In genomic region chr4:70624226-70624793, GRCh38 we compare ENCODE assay signal across 24 cellular contexts. TPM values are rescaled to one million over a fixed set of nuclear protein-coding genes. Genes with fewer than 3 reads are reported as not detected.
DNase-seq lines count a peak whose midpoint lies in the region; ATAC-seq lines count a peak whose summit lies in the region.
"Had no signal": no experiment of that assay in that cellular context is flagged by ENCODE, and none has a peak within 500 bp of the region (broad histone marks: within the 10 kb centered on the region; RNA-seq: fewer than 3 reads in every experiment).

No MANE protein-coding gene starts in this region.

- H3K9ac ChIP-seq in endocrine pancreas (ENCODE audit: control insufficient read depth, insufficient read depth, low read length): no peak overlapping the region

- H3K9me3 Mint-ChIP-seq in activated CD4-positive, alpha-beta T cell treated with anti-CD3 and anti-CD28 coated beads for 36 hours (ENCODE audit: low read depth): no peaks in the 10 kb centered on the region
- H3K9me3 Mint-ChIP-seq: T-cell had no signal

- H3K4me3 ChIP-seq in endocrine pancreas (ENCODE audit: control insufficient read depth, insufficient read depth, low read length): peak overlapping the region; percentile 3
- H3K4me3 ChIP-seq: SJSA1, suprapubic skin had no signal

- no peaks in the 10 kb centered on the region for H3K36me3 ChIP-seq in endocrine pancreas (ENCODE audit: control insufficient read depth, insufficient read depth, low read length)
- H3K36me3 ChIP-seq: SJSA1, suprapubic skin had no signal

- CTCF ChIA-PET in activated CD4-positive, alpha-beta T cell treated with anti-CD3 and anti-CD28 coated beads for 36 hours (lab: Charles Lee): interaction anchor here (0.6 to 1.3 kb wide), 2 partner anchors 23 to 104 kb away, joined by 3 to 4 read pairs; no protein-coding TSS in a partner anchor

- in situ Hi-C loops in KBM-7 (cut with MboI; ENCODE audit: low pct_unique_long_range_greater_than_20kb, low sequenced_read_pairs): loop anchor here (25.0 kb wide), 1 partner anchor 1088 kb away; no protein-coding TSS in a partner anchor

- H3K4me1 Mint-ChIP-seq in activated CD4-positive, alpha-beta T cell treated with anti-CD3 and anti-CD28 coated beads for 36 hours: peaks cover 7% of the 10 kb centered on the region

- H3K9me3 ChIP-seq in endocrine pancreas (ENCODE audit: control insufficient read depth, low read length): no peaks in the 10 kb centered on the region
- H3K9me3 ChIP-seq: SJSA1, suprapubic skin had no signal

- DNase-seq in activated CD4-positive, alpha-beta T cell treated with anti-CD3 and anti-CD28 coated beads for 36 hours: no peak
- no peak for DNase-seq in activated CD4-positive, alpha-beta T cell treated with anti-CD3 and anti-CD28 coated beads, Interleukin-2, amount 50 U/mL, for 48 hours
- DNase-seq in KBM-7: peak; percentile 5
- peak; percentile 83 for DNase-seq in renal cortical epithelial cell (ENCODE audit: low read depth)
- DNase-seq in GM19240 (ENCODE audit: insufficient read length, low spot score): no peak
- no peak for DNase-seq in stimulated activated CD4-positive, alpha-beta T cell treated with anti-CD3 and anti-CD28 coated beads, Interleukin-2, amount 100 ng/mL, for 48 hours
- DNase-seq: ACHN, COR-L47, EL, MV-4-11, NCI-H146, nucleus accumbens, T-cell had no signal

- peaks cover 8% of the 10 kb centered on the region for H3K4me1 ChIP-seq in endocrine pancreas (ENCODE audit: control insufficient read depth, insufficient read depth, low read length)
- H3K4me1 ChIP-seq: SJSA1, suprapubic skin had no signal

- peak; percentile 55 for ATAC-seq in activated CD4-positive, alpha-beta T cell treated with anti-CD3 and anti-CD28 coated beads for 36 hours
- ATAC-seq in GM21786 (IDR thresholded peaks at IDR 0.05; ENCODE audit: unreplicated experiment): no peak

- no peaks in the 10 kb centered on the region for H3K27me3 Mint-ChIP-seq in activated CD4-positive, alpha-beta T cell treated with anti-CD3 and anti-CD28 coated beads for 36 hours
- H3K27me3 Mint-ChIP-seq: activated naive CD8-positive, alpha-beta T cell; T-cell had no signal

- POLR2A ChIA-PET in activated CD4-positive, alpha-beta T cell treated with anti-CD3 and anti-CD28 coated beads for 36 hours (lab: Charles Lee): no interaction called here

- no peak overlapping the region for H3K27ac Mint-ChIP-seq in activated CD4-positive, alpha-beta T cell treated with anti-CD3 and anti-CD28 coated beads for 36 hours
- H3K27ac Mint-ChIP-seq: activated naive CD8-positive, alpha-beta T cell; T-cell had no signal

- intact Hi-C loops in activated CD4-positive, alpha-beta T cell treated with anti-CD3 and anti-CD28 coated beads for 36 hours (cut with DNase I, micrococcal nuclease): no loop called here

- no peak overlapping the region for H3K4me3 Mint-ChIP-seq in activated CD4-positive, alpha-beta T cell treated with anti-CD3 and anti-CD28 coated beads for 36 hours
- H3K4me3 Mint-ChIP-seq: activated naive CD8-positive, alpha-beta T cell; T-cell had no signal

- no peaks in the 10 kb centered on the region for H3K36me3 Mint-ChIP-seq in activated CD4-positive, alpha-beta T cell treated with anti-CD3 and anti-CD28 coated beads for 36 hours (ENCODE audit: low read depth)
- H3K36me3 Mint-ChIP-seq: activated naive CD8-positive, alpha-beta T cell; T-cell had no signal

- no peaks in the 10 kb centered on the region for H3K27me3 ChIP-seq in endocrine pancreas (ENCODE audit: control insufficient read depth, insufficient read depth, low read length)
- H3K27me3 ChIP-seq: SJSA1, suprapubic skin had no signal

RNA-seq across cellular contexts. Expression of gene ENAM, which starts 4.2 kb away (rescaled TPM):
- total RNA-seq in activated CD4-positive, alpha-beta T cell treated with anti-CD3 and anti-CD28 coated beads for 36 hours: not detected
- total RNA-seq in renal cortical epithelial cell: 3.3 TPM in 2 replicates
- total RNA-seq: dermis microvascular lymphatic vessel endothelial cell, pulmonary artery endothelial cell, RPMI7951, SJSA1, suprapubic skin, T-cell had no signal

RNA-seq across cellular contexts. Expression of gene AMBN, which starts 32.3 kb away (rescaled TPM):
- total RNA-seq in activated CD4-positive, alpha-beta T cell treated with anti-CD3 and anti-CD28 coated beads for 36 hours: not detected
- not detected in 2 replicates for total RNA-seq in renal cortical epithelial cell
- total RNA-seq: dermis microvascular lymphatic vessel endothelial cell, myocyte, pulmonary artery endothelial cell, RPMI7951, SJSA1, skeletal muscle tissue, T-cell, urinary bladder had no signal

RNA-seq across cellular contexts. Expression of gene JCHAIN, which starts 42.0 kb away (rescaled TPM):
- not detected for total RNA-seq in activated CD4-positive, alpha-beta T cell treated with anti-CD3 and anti-CD28 coated beads for 36 hours
- 0.30 TPM in 1 of 2 replicates, not detected in the other for total RNA-seq in renal cortical epithelial cell
- total RNA-seq: dermis microvascular lymphatic vessel endothelial cell, pulmonary artery endothelial cell, RPMI7951, SJSA1 had no signal

Comparison
In these comparisons a context has a peak if more than half of its experiments do, and no peak if none do; other contexts are left out.
1. DNase-seq: peak in KBM-7 (single experiment) and renal cortical epithelial cell (single experiment); none in activated CD4-positive, alpha-beta T cell treated with anti-CD3 and anti-CD28 coated beads for 36 hours (single experiment), activated CD4-positive, alpha-beta T cell treated with anti-CD3 and anti-CD28 coated beads, Interleukin-2, amount 50 U/mL, for 48 hours (0 of 2), GM19240 (single experiment) and stimulated activated CD4-positive, alpha-beta T cell treated with anti-CD3 and anti-CD28 coated beads, Interleukin-2, amount 100 ng/mL, for 48 hours (0 of 2).